ENCODE assay signal across 24 cellular contexts in genomic region chr4:74855879-74856278, GRCh38.
"Had no signal": no experiment of that assay in that cellular context is flagged by ENCODE, and none has a peak within 500 bp of the region (broad histone marks: within the 10 kb centered on the region; RNA-seq: fewer than 3 reads in every experiment).

No MANE protein-coding gene starts in this region.

- DNase-seq: activated CD4-positive, alpha-beta memory T cell treated with anti-CD3 and anti-CD28 coated beads, Interleukin-2, amount 10 ng/mL, durations not matched to agents 7 days and 5 days; activated CD4-positive, alpha-beta T cell treated with anti-CD3 and anti-CD28 coated beads, Interleukin-2, amount 10 ng/mL, durations not matched to agents 24 days and 14 days; activated effector memory CD4-positive, alpha-beta T cell treated with Interleukin-2 at 50 U/mL for 16 hours; activated naive CD4-positive, alpha-beta T cell treated with anti-CD3 and anti-CD28 coated beads for 36 hours; activated naive CD8-positive, alpha-beta T cell treated with anti-CD3 and anti-CD28 coated beads, Interleukin-2, amount 10 ng/mL, durations not matched to agents 7 days and 5 days; activated T-cell treated with anti-CD3 and anti-CD28 coated beads, Interleukin-2, amount 50 U/mL, for 72 hours; amniotic stem cell; cortex of kidney; endodermal cell; foreskin fibroblast; glutamatergic neuron; immature natural killer cell; left cardiac atrium; mesenchymal stem cell; nephron progenitor cell; pancreas; psoas muscle; right cardiac atrium; stimulated activated CD4-positive, alpha-beta T cell treated with anti-CD3 and anti-CD28 coated beads, Interleukin-1b, Interleukin-23, amount 100 ng/mL, for 48 hours; substantia nigra; thyroid gland had no signal

- FAIRE-seq: pancreas had no signal

- H3K27ac ChIP-seq: cardiac muscle cell, hepatocyte, pancreas, psoas muscle, thyroid gland had no signal

- H3K4me3 Mint-ChIP-seq: activated CD4-positive, alpha-beta memory T cell treated with anti-CD3 and anti-CD28 coated beads, Interleukin-2, amount 10 ng/mL, durations not matched to agents 7 days and 5 days; activated CD4-positive, alpha-beta T cell treated with anti-CD3 and anti-CD28 coated beads, Interleukin-2, amount 10 ng/mL, durations not matched to agents 24 days and 14 days; activated naive CD4-positive, alpha-beta T cell treated with anti-CD3 and anti-CD28 coated beads for 36 hours; activated naive CD8-positive, alpha-beta T cell treated with anti-CD3 and anti-CD28 coated beads, Interleukin-2, amount 10 ng/mL, durations not matched to agents 7 days and 5 days; activated T-cell treated with anti-CD3 and anti-CD28 coated beads, Interleukin-2, amount 50 U/mL, for 72 hours; endodermal cell; immature natural killer cell; nephron progenitor cell; stimulated activated naive CD8-positive, alpha-beta T cell treated with anti-CD3 and anti-CD28 coated beads, Interleukin-15, Interleukin-2, amounts not matched to agents 100 ng/mL and 50 ng/mL, for 24 hours had no signal

- H3K4me3 ChIP-seq: cardiac muscle cell, hepatocyte, pancreas, psoas muscle, thyroid gland had no signal

- H3K9me3 ChIP-seq: pancreas, psoas muscle, thyroid gland had no signal

- ATAC-seq: activated T-cell treated with anti-CD3 and anti-CD28 coated beads, Interleukin-2, amount 50 U/mL, for 72 hours; left cardiac atrium; pancreas; psoas muscle; right cardiac atrium had no signal

- H2AFZ ChIP-seq: hepatocyte had no signal

- H3K79me2 ChIP-seq: hepatocyte had no signal

- H3K27ac Mint-ChIP-seq: activated CD4-positive, alpha-beta memory T cell treated with anti-CD3 and anti-CD28 coated beads, Interleukin-2, amount 10 ng/mL, durations not matched to agents 7 days and 5 days; activated CD4-positive, alpha-beta T cell treated with anti-CD3 and anti-CD28 coated beads, Interleukin-2, amount 10 ng/mL, durations not matched to agents 24 days and 14 days; activated naive CD4-positive, alpha-beta T cell treated with anti-CD3 and anti-CD28 coated beads for 36 hours; activated naive CD8-positive, alpha-beta T cell treated with anti-CD3 and anti-CD28 coated beads, Interleukin-2, amount 10 ng/mL, durations not matched to agents 7 days and 5 days; activated T-cell treated with anti-CD3 and anti-CD28 coated beads, Interleukin-2, amount 50 U/mL, for 72 hours; endodermal cell; immature natural killer cell; nephron progenitor cell; stimulated activated naive CD8-positive, alpha-beta T cell treated with anti-CD3 and anti-CD28 coated beads, Interleukin-15, Interleukin-2, amounts not matched to agents 100 ng/mL and 50 ng/mL, for 24 hours had no signal

- H3K4me2 ChIP-seq: hepatocyte had no signal

- H3K9me3 Mint-ChIP-seq: activated CD4-positive, alpha-beta T cell treated with anti-CD3 and anti-CD28 coated beads, Interleukin-2, amount 10 ng/mL, durations not matched to agents 24 days and 14 days; activated naive CD4-positive, alpha-beta T cell treated with anti-CD3 and anti-CD28 coated beads for 36 hours; activated T-cell treated with anti-CD3 and anti-CD28 coated beads, Interleukin-2, amount 50 U/mL, for 72 hours had no signal

- H3K36me3 Mint-ChIP-seq: activated naive CD8-positive, alpha-beta T cell treated with anti-CD3 and anti-CD28 coated beads, Interleukin-2, amount 10 ng/mL, durations not matched to agents 7 days and 5 days; immature natural killer cell had no signal

- H3K27me3 Mint-ChIP-seq: activated CD4-positive, alpha-beta memory T cell treated with anti-CD3 and anti-CD28 coated beads, Interleukin-2, amount 10 ng/mL, durations not matched to agents 7 days and 5 days; activated CD4-positive, alpha-beta T cell treated with anti-CD3 and anti-CD28 coated beads, Interleukin-2, amount 10 ng/mL, durations not matched to agents 24 days and 14 days had no signal

- H3K36me3 ChIP-seq: cardiac muscle cell, pancreas, thyroid gland had no signal

- H3K27me3 ChIP-seq: cardiac muscle cell, hepatocyte, pancreas, thyroid gland had no signal

- H3K4me1 Mint-ChIP-seq: activated CD4-positive, alpha-beta memory T cell treated with anti-CD3 and anti-CD28 coated beads, Interleukin-2, amount 10 ng/mL, durations not matched to agents 7 days and 5 days; activated CD4-positive, alpha-beta T cell treated with anti-CD3 and anti-CD28 coated beads, Interleukin-2, amount 10 ng/mL, durations not matched to agents 24 days and 14 days; activated naive CD8-positive, alpha-beta T cell treated with anti-CD3 and anti-CD28 coated beads, Interleukin-2, amount 10 ng/mL, durations not matched to agents 7 days and 5 days; immature natural killer cell; nephron progenitor cell had no signal

- H3K4me1 ChIP-seq: pancreas, psoas muscle, thyroid gland had no signal
